ENCODE assay signal across 16 cellular contexts in the genomic region with DNA sequence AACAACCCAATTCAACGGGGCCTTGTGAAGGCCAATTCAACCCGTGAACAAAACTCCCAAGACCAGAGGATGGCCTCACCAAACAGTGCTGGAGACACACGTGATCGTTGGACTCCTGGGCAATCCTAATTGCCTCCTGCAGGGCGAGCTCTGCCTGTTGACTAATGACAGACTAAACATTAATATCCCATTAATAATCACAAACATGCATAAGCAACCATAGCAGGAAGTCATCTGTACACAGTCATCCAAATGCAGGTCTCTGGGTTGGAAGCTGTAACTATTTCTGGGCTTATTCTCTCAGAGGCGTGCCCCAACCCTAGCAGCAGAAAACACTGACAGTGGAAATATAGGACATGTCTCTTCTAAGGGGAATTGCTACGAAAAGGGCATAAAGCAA. TPM values are rescaled to one million over a fixed set of nuclear protein-coding genes. Genes with fewer than 3 reads are reported as not detected.
DNase-seq lines count a peak whose midpoint lies in the region; ATAC-seq and TF ChIP-seq lines count a peak whose summit lies in the region.
"Had no signal": no experiment of that assay in that cellular context is flagged by ENCODE, and none has a peak within 500 bp of the region (broad histone marks: within the 10 kb centered on the region; RNA-seq: fewer than 3 reads in every experiment).

No MANE protein-coding gene starts in this region.

- intact Hi-C loops in PC-3 (cut with micrococcal nuclease): no loop called here
- intact Hi-C loops in right lobe of liver (cut with DNase I): no loop called here

- no peak overlapping the region for H3K4me3 ChIP-seq in BE2C (ENCODE audit: low read depth, low read length)
- no peak overlapping the region for H3K4me3 ChIP-seq in PC-3 (ENCODE audit: low read length)
- no peak overlapping the region for H3K4me3 ChIP-seq in epithelial cell of esophagus (ENCODE audit: low read length)
- no peak overlapping the region for H3K4me3 ChIP-seq in right lobe of liver

- peaks cover 96% of the 10 kb centered on the region for H3K36me3 ChIP-seq in BE2C
- peaks cover 81% of the 10 kb centered on the region for H3K36me3 ChIP-seq in PC-3 (ENCODE audit: low read depth, low read length)
- H3K36me3 ChIP-seq in right lobe of liver: peaks cover 0 to 90% (median 30%) of the 10 kb centered on the region in 4 donors

- ATAC-seq in PC-3 (peak; percentile 53), right lobe of liver (peak in 3 of 4 donors; percentile 22 to 45 (median 41))

- no peaks in the 10 kb centered on the region for H3K9me2 ChIP-seq in PC-3 (replicated peaks; ENCODE audit: low read length)

- H3K4me3 Mint-ChIP-seq in glutamatergic neuron (ENCODE audit: unreplicated experiment): no peak overlapping the region
- H3K4me3 Mint-ChIP-seq: CD14-positive monocyte had no signal

- H2AFZ ChIP-seq in PC-3 (ENCODE audit: low read length): no peak overlapping the region

- no TSS peak for BruUV-seq in PC-3 (replicated peaks; lab: Mats Ljungman, UMichigan)

- TF ChIP-seq CTCF in BE2C (IDR thresholded peaks at IDR 0.05; ENCODE audit: low read depth, low read length): no peak
- TF ChIP-seq CTCF in PC-3 (conservative IDR thresholded peaks at IDR 0.05; ENCODE audit: low read depth, low read length): no peak
- peak; percentile 8 for TF ChIP-seq CTCF in epithelial cell of esophagus (IDR thresholded peaks at IDR 0.05; ENCODE audit: insufficient read depth, low read depth, low read length, missing control alignments)
- no peak for TF ChIP-seq CTCF in right lobe of liver (IDR thresholded peaks at IDR 0.05)
- TF ChIP-seq CTCF in glutamatergic neuron (IDR thresholded peaks at IDR 0.05; ENCODE audit: partially characterized antibody, unreplicated experiment): no peak

- 42% methylated on average over 5 of the region's 7 CpGs for WGBS in right lobe of liver (ENCODE audit: insufficient coverage, low coverage, low lambda C conversion rate, missing lambda C conversion rate)

- DNase-seq in BE2C (peak; percentile 36), PC-3 (no peak), epithelial cell of esophagus (ENCODE audit: low read depth) (peak; percentile 55), right lobe of liver (no peak), cerebellar nuclear complex (lab: John Stamatoyannopoulos, UW) (no peak), NCI-H2029 (lab: John Stamatoyannopoulos, UW) (no peak), glutamatergic neuron (no peak)
- DNase-seq: DMS 273 treated with DMSO at 0.1 percent for 48 hours, EL, KBM-7, NCI-H146, NCI-H2081 treated with DMSO at 0.1 percent for 48 hours, NCI-H345, NCI-H69, SIG-M5 had no signal

- H3K9me3 Mint-ChIP-seq in glutamatergic neuron (ENCODE audit: unreplicated experiment): no peaks in the 10 kb centered on the region

- no peaks in the 10 kb centered on the region for H4K20me1 ChIP-seq in PC-3 (ENCODE audit: low read length)

- H3K27ac Mint-ChIP-seq in glutamatergic neuron (ENCODE audit: unreplicated experiment): no peak overlapping the region

- H3K27ac ChIP-seq in PC-3 (ENCODE audit: low read length): no peak overlapping the region
- H3K27ac ChIP-seq in right lobe of liver: peak overlapping the region in 1 of 3 donors; percentile 10

- no peak overlapping the region for H3K4me2 ChIP-seq in PC-3 (ENCODE audit: low read length)

- H3K9me3 ChIP-seq in BE2C (no peaks in the 10 kb centered on the region), PC-3 (ENCODE audit: low read length) (no peaks in the 10 kb centered on the region), right lobe of liver (no peaks in the 10 kb centered on the region)

- H3K4me1 Mint-ChIP-seq in glutamatergic neuron (ENCODE audit: low read depth, unreplicated experiment): no peaks in the 10 kb centered on the region

- H3K4me1 ChIP-seq in BE2C (peaks cover 15% of the 10 kb centered on the region), PC-3 (ENCODE audit: insufficient read depth, low read length) (no peaks in the 10 kb centered on the region), right lobe of liver (peaks cover 0 to 18% (median 0%) of the 10 kb centered on the region in 4 donors)

- no peaks in the 10 kb centered on the region for H3K27me3 ChIP-seq in BE2C
- no peaks in the 10 kb centered on the region for H3K27me3 ChIP-seq in PC-3 (ENCODE audit: low read length)
- no peaks in the 10 kb centered on the region for H3K27me3 ChIP-seq in right lobe of liver

- POLR2A ChIA-PET in PC-3 (lab: Charles Lee; ENCODE audit: unreplicated experiment): interaction anchor here (0.5 kb wide), 1 partner anchor 1069 kb away, joined by 8 read pairs; no protein-coding TSS in a partner anchor

- TF ChIP-seq POLR2A in right lobe of liver (IDR thresholded peaks at IDR 0.05): no peak

- H3F3A ChIP-seq in PC-3 (ENCODE audit: low read length, unreplicated experiment): no peaks in the 10 kb centered on the region

- no peaks in the 10 kb centered on the region for H3K27me3 Mint-ChIP-seq in glutamatergic neuron (ENCODE audit: unreplicated experiment)

- CTCF ChIA-PET in PC-3 (lab: Charles Lee): no interaction called here

- no peaks in the 10 kb centered on the region for H3K36me3 Mint-ChIP-seq in glutamatergic neuron (ENCODE audit: unreplicated experiment)

- no peaks in the 10 kb centered on the region for H3K79me2 ChIP-seq in PC-3 (ENCODE audit: low read length)

- no peak overlapping the region for H3K9ac ChIP-seq in PC-3 (ENCODE audit: low read length)

RNA-seq across cellular contexts. Expression of gene ANAPC5, which starts 20.9 kb away (rescaled TPM):
- 228 TPM for polyA plus RNA-seq in BE2C (2012; ENCODE audit: insufficient read depth, insufficient read length, low read depth)
- total RNA-seq in PC-3 (2014; rRNA removed) (171 and 199 TPM in 2 replicates), right lobe of liver (10 to 100 TPM; 40.7 to 68.8 (median 49.8) TPM), glutamatergic neuron (ENCODE audit: unreplicated experiment) (86.0 TPM)

RNA-seq across cellular contexts. Expression of gene CAMKK2, which starts 34.8 kb away (rescaled TPM):
- polyA plus RNA-seq in BE2C (2012; ENCODE audit: insufficient read depth, insufficient read length, low read depth): 27.2 TPM
- total RNA-seq in PC-3 (2014; rRNA removed) (20.1 and 26.5 TPM in 2 replicates), right lobe of liver (10 to 100 TPM; 20.6 to 31.8 (median 24.1) TPM), glutamatergic neuron (ENCODE audit: unreplicated experiment) (50.2 TPM)

Comparison
In these comparisons a context has a peak if more than half of its experiments do, and no peak if none do; other contexts are left out.
1. DNase-seq: peak in BE2C (single experiment) and epithelial cell of esophagus (single experiment); none in PC-3 (single experiment), right lobe of liver (0 of 3), cerebellar nuclear complex (0 of 2), NCI-H2029 (single experiment) and glutamatergic neuron (single experiment).